In the genomic region with DNA sequence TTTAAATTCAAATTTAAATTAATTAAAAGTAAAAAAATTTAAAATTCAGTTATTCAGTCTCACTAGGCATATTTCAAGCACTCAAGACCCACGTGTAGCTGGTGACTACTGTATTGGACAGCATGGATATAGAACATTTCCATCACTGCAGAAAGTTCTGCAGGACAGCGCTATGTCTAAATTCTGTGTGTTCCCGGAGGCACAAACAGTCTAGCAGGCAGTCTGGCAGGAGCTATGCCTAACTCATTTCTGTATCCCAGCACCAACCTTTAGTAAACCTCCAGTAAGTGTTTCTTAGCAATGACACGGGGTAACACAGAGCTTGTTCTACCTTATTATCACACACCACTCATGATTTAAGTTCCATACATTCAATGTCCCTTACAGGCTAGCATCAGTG, we compare ENCODE assay signal across 22 cellular contexts.
"Had no signal": no experiment of that assay in that cellular context is flagged by ENCODE, and none has a peak within 500 bp of the region (broad histone marks: within the 10 kb centered on the region; RNA-seq: fewer than 3 reads in every experiment).

No MANE protein-coding gene starts in this region.

- H3K27me3 ChIP-seq: MG63, SJSA1 had no signal

- ATAC-seq: HepG2 had no signal

- H3K9ac ChIP-seq: SK-N-SH had no signal

- H3K4me3 ChIP-seq: MG63, SJSA1 had no signal

- H3K27ac ChIP-seq: RWPE1, SJSA1 had no signal

- H3K4me1 ChIP-seq: SJSA1 had no signal

- H3K36me3 ChIP-seq: MG63, SJSA1 had no signal

- H3K9me3 ChIP-seq: MG63, SJSA1, SK-N-SH had no signal

- DNase-seq: IMR-90, Karpas-422, KG1, MG63, NCI-H1092, NCI-H1436, NCI-H187, NCI-H2029, NCI-H2081 treated with DMSO at 0.1 percent for 48 hours, NCI-H2171, NCI-H226, NCI-H446, NCI-H510A, NCI-H524 treated with DMSO at 0.1 percent for 48 hours, NCI-H69, NCI-H774, SIG-M5, SK-N-SH, SW 1271 had no signal
